Comparison of ENCODE assay signal across 1 cellular context in genomic region chr17:73045722-73046121, GRCh38.
TF ChIP-seq lines count a peak whose summit lies in the region.

No MANE protein-coding gene starts in this region.

TF ChIP-seq in GM23338, 12 proteins besides CTCF, POLR2A, EP300 and RAD21 (continued from another document):
- TF ChIP-seq ETS1 (IDR thresholded peaks at IDR 0.05) (no peak), NANOG (IDR thresholded peaks at IDR 0.05; ENCODE audit: borderline replicate concordance) (no peak), JUNB (IDR thresholded peaks at IDR 0.05; ENCODE audit: unreplicated experiment) (no peak), ZNF114 (CRISPR knock-in tag; IDR thresholded peaks at IDR 0.05) (no peak)
